Comparison of ENCODE assay signal across 20 cellular contexts in the genomic region with DNA sequence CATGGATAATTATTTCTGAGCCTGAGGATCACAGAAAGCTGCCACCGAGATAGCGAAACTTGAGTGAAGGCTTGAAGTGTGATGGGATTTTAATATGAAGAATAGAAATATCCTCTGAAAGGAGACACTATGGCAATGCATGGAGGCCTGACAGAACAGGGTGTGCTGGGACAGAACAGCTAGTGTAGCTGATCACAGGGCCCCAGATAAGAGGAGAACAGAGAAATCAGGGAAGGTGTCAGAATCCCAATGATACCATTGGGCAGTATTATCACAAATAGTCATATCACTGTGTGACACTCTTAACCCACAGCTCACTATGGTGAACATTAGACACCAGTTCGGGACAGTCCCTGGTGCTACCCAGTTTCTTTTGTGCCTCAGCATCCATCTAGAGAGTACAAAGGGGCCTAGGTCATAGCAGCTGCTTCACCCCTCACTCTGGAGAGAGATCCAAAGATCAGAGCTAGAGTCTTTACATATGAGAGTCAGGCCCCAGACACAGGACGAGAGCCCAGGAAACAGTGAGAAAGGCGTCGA. TPM values are rescaled to one million over a fixed set of nuclear protein-coding genes. Genes with fewer than 3 reads are reported as not detected.
"Had no signal": no experiment of that assay in that cellular context is flagged by ENCODE, and none has a peak within 500 bp of the region (broad histone marks: within the 10 kb centered on the region; RNA-seq: fewer than 3 reads in every experiment).

No MANE protein-coding gene starts in this region.

- H3K4me3 ChIP-seq: breast epithelium, psoas muscle, sigmoid colon, thoracic aorta had no signal

- H3K36me3 Mint-ChIP-seq: activated CD8-positive, alpha-beta memory T cell treated with anti-CD3 and anti-CD28 coated beads, Interleukin-2, amount 10 ng/mL, durations not matched to agents 7 days and 5 days; activated naive CD8-positive, alpha-beta T cell treated with anti-CD3 and anti-CD28 coated beads, Interleukin-2, amount 10 ng/mL, durations not matched to agents 7 days and 5 days; memory B cell; natural killer cell treated with Interleukin-12 subunit alpha and Interleukin-12 subunit beta and Interleukin-15 and Interleukin-18, amount 100 ng/mL, for 72 hours had no signal

- H3K9me3 Mint-ChIP-seq: activated naive CD8-positive, alpha-beta T cell treated with anti-CD3 and anti-CD28 coated beads, Interleukin-2, amount 10 ng/mL, durations not matched to agents 7 days and 5 days; memory B cell; natural killer cell treated with Interleukin-12 subunit alpha and Interleukin-12 subunit beta and Interleukin-15 and Interleukin-18, amount 100 ng/mL, for 72 hours; stimulated activated naive CD8-positive, alpha-beta T cell treated with anti-CD3 and anti-CD28 coated beads, Interleukin-15, Interleukin-2, amounts not matched to agents 100 ng/mL and 50 ng/mL, for 24 hours had no signal

- ATAC-seq: esophagus mucosa, left lobe of liver, psoas muscle, SK-N-SH treated with all-trans-retinoic acid at 6 μM for 48 hours had no signal

- H3K4me1 ChIP-seq: breast epithelium, psoas muscle, sigmoid colon had no signal

- H3K27me3 ChIP-seq: breast epithelium had no signal

- H3K36me3 ChIP-seq: breast epithelium, sigmoid colon, thoracic aorta had no signal

- H3K4me3 Mint-ChIP-seq: activated CD8-positive, alpha-beta memory T cell treated with anti-CD3 and anti-CD28 coated beads, Interleukin-2, amount 10 ng/mL, durations not matched to agents 7 days and 5 days; activated naive CD8-positive, alpha-beta T cell treated with anti-CD3 and anti-CD28 coated beads, Interleukin-2, amount 10 ng/mL, durations not matched to agents 7 days and 5 days; memory B cell; natural killer cell treated with Interleukin-12 subunit alpha and Interleukin-12 subunit beta and Interleukin-15 and Interleukin-18, amount 100 ng/mL, for 72 hours; stimulated activated naive CD8-positive, alpha-beta T cell treated with anti-CD3 and anti-CD28 coated beads, Interleukin-15, Interleukin-2, amounts not matched to agents 100 ng/mL and 50 ng/mL, for 24 hours had no signal

- H3K9me3 ChIP-seq: breast epithelium, psoas muscle, sigmoid colon, thoracic aorta had no signal

- H3K27ac Mint-ChIP-seq: activated CD8-positive, alpha-beta memory T cell treated with anti-CD3 and anti-CD28 coated beads, Interleukin-2, amount 10 ng/mL, durations not matched to agents 7 days and 5 days; activated naive CD8-positive, alpha-beta T cell treated with anti-CD3 and anti-CD28 coated beads, Interleukin-2, amount 10 ng/mL, durations not matched to agents 7 days and 5 days; memory B cell; natural killer cell treated with Interleukin-12 subunit alpha and Interleukin-12 subunit beta and Interleukin-15 and Interleukin-18, amount 100 ng/mL, for 72 hours; stimulated activated naive CD8-positive, alpha-beta T cell treated with anti-CD3 and anti-CD28 coated beads, Interleukin-15, Interleukin-2, amounts not matched to agents 100 ng/mL and 50 ng/mL, for 24 hours had no signal

- H3K27ac ChIP-seq: breast epithelium, psoas muscle, sigmoid colon, thoracic aorta had no signal

- DNase-seq: activated CD4-positive, CD25-positive, alpha-beta regulatory T cell treated with anti-CD3 and anti-CD28 coated beads, Interleukin-2, amount 50 U/mL, for 72 hours; activated CD8-positive, alpha-beta memory T cell treated with anti-CD3 and anti-CD28 coated beads, Interleukin-2, amount 10 ng/mL, durations not matched to agents 7 days and 5 days; activated naive CD8-positive, alpha-beta T cell treated with anti-CD3 and anti-CD28 coated beads, Interleukin-2, amount 10 ng/mL, durations not matched to agents 7 days and 5 days; aorta; psoas muscle; SHP77; sigmoid colon had no signal

RNA-seq across cellular contexts. Expression of a gene that starts 0.5 kb away (rescaled TPM):
- total RNA-seq: activated CD8-positive, alpha-beta memory T cell treated with anti-CD3 and anti-CD28 coated beads, Interleukin-2, amount 10 ng/mL, durations not matched to agents 7 days and 5 days; activated naive CD8-positive, alpha-beta T cell treated with anti-CD3 and anti-CD28 coated beads, Interleukin-2, amount 10 ng/mL, durations not matched to agents 7 days and 5 days; aorta; breast epithelium; chondrocyte; dermis microvascular lymphatic vessel endothelial cell; esophagus mucosa; left lobe of liver; mucosa of gallbladder; natural killer cell treated with Interleukin-12 subunit alpha and Interleukin-12 subunit beta and Interleukin-15 and Interleukin-18, amount 100 ng/mL, for 72 hours; omental fat pad; psoas muscle; sigmoid colon; thoracic aorta; ureter had no signal
- polyA plus RNA-seq: aorta, psoas muscle, sigmoid colon had no signal
